ENCODE assay signal across 1 cellular context in the genomic region with DNA sequence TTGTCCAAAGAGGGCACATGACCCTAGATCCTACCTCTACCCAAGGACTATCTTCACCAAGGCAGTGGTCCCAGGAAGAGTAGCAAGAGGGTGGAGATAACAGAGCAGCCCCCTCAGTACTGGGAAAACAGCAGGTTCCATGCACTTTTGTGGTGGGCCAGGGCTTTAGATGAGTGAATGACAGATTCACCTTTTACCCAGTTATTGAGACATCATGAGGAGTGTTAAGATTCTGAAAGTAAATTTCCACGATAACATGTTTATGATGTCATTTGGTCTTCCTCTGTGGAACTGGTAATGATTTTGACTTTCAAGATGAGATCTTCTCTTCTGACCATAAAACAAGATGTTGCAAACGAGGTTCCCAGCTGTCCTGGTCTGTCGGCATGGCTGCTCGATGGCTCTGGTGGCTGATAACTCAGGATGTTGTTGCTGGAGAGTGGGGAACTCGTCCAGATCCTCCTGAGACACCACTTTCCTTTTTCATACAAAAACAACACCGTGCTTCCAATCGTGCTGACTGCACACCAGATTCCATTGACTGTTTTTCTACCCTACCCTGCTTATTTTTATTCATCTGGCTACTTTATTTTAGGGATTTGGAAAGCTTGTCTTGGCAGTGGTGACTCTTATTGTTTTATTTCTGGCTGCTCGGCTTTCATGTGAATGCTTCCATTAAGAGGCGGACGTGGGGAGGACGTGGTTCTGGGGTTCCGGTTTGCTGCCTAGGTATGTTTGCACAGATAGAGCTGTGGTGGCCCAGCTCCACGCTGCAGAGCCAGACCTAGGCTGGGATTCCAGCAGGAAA.
TF ChIP-seq lines count a peak whose summit lies in the region.

No MANE protein-coding gene starts in this region.

TF ChIP-seq in GM12878, 131 proteins besides CTCF, POLR2A, EP300 and RAD21 (continued from another document):
- TF ChIP-seq, protein P1, sequence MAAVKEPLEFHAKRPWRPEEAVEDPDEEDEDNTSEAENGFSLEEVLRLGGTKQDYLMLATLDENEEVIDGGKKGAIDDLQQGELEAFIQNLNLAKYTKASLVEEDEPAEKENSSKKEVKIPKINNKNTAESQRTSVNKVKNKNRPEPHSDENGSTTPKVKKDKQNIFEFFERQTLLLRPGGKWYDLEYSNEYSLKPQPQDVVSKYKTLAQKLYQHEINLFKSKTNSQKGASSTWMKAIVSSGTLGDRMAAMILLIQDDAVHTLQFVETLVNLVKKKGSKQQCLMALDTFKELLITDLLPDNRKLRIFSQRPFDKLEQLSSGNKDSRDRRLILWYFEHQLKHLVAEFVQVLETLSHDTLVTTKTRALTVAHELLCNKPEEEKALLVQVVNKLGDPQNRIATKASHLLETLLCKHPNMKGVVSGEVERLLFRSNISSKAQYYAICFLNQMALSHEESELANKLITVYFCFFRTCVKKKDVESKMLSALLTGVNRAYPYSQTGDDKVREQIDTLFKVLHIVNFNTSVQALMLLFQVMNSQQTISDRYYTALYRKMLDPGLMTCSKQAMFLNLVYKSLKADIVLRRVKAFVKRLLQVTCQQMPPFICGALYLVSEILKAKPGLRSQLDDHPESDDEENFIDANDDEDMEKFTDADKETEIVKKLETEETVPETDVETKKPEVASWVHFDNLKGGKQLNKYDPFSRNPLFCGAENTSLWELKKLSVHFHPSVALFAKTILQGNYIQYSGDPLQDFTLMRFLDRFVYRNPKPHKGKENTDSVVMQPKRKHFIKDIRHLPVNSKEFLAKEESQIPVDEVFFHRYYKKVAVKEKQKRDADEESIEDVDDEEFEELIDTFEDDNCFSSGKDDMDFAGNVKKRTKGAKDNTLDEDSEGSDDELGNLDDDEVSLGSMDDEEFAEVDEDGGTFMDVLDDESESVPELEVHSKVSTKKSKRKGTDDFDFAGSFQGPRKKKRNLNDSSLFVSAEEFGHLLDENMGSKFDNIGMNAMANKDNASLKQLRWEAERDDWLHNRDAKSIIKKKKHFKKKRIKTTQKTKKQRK (IDR thresholded peaks at IDR 0.05; ENCODE audit: low read depth, low read length) = no peak
- TF ChIP-seq ZNF24 (IDR thresholded peaks at IDR 0.05) = no peak
- TF ChIP-seq HDGF (IDR thresholded peaks at IDR 0.05) = no peak
- TF ChIP-seq, protein P2, sequence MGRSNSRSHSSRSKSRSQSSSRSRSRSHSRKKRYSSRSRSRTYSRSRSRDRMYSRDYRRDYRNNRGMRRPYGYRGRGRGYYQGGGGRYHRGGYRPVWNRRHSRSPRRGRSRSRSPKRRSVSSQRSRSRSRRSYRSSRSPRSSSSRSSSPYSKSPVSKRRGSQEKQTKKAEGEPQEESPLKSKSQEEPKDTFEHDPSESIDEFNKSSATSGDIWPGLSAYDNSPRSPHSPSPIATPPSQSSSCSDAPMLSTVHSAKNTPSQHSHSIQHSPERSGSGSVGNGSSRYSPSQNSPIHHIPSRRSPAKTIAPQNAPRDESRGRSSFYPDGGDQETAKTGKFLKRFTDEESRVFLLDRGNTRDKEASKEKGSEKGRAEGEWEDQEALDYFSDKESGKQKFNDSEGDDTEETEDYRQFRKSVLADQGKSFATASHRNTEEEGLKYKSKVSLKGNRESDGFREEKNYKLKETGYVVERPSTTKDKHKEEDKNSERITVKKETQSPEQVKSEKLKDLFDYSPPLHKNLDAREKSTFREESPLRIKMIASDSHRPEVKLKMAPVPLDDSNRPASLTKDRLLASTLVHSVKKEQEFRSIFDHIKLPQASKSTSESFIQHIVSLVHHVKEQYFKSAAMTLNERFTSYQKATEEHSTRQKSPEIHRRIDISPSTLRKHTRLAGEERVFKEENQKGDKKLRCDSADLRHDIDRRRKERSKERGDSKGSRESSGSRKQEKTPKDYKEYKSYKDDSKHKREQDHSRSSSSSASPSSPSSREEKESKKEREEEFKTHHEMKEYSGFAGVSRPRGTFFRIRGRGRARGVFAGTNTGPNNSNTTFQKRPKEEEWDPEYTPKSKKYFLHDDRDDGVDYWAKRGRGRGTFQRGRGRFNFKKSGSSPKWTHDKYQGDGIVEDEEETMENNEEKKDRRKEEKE (IDR thresholded peaks at IDR 0.05) = no peak
- no peak for TF ChIP-seq EED (IDR thresholded peaks at IDR 0.05; ENCODE audit: low read depth)
- TF ChIP-seq RELA (IDR thresholded peaks at IDR 0.05; ENCODE audit: borderline replicate concordance, partially characterized antibody) = no peak
- no peak for TF ChIP-seq CHD1 (IDR thresholded peaks at IDR 0.05; ENCODE audit: low read depth, low read length)
- TF ChIP-seq SRF (IDR thresholded peaks at IDR 0.05; ENCODE audit: low read depth in 2 of 2, low read length in 2 of 2) = no peak
- no peak for TF ChIP-seq ZZZ3 (IDR thresholded peaks at IDR 0.05; ENCODE audit: control insufficient read depth, insufficient read length, low read depth)
- TF ChIP-seq DPF2 (IDR thresholded peaks at IDR 0.05) = no peak
- no peak for TF ChIP-seq MXI1 (IDR thresholded peaks at IDR 0.05; ENCODE audit: low read depth, low read length)
- TF ChIP-seq, protein P3, sequence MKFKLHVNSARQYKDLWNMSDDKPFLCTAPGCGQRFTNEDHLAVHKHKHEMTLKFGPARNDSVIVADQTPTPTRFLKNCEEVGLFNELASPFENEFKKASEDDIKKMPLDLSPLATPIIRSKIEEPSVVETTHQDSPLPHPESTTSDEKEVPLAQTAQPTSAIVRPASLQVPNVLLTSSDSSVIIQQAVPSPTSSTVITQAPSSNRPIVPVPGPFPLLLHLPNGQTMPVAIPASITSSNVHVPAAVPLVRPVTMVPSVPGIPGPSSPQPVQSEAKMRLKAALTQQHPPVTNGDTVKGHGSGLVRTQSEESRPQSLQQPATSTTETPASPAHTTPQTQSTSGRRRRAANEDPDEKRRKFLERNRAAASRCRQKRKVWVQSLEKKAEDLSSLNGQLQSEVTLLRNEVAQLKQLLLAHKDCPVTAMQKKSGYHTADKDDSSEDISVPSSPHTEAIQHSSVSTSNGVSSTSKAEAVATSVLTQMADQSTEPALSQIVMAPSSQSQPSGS (IDR thresholded peaks at IDR 0.05; ENCODE audit: low read length) = no peak
- TF ChIP-seq, protein P4, sequence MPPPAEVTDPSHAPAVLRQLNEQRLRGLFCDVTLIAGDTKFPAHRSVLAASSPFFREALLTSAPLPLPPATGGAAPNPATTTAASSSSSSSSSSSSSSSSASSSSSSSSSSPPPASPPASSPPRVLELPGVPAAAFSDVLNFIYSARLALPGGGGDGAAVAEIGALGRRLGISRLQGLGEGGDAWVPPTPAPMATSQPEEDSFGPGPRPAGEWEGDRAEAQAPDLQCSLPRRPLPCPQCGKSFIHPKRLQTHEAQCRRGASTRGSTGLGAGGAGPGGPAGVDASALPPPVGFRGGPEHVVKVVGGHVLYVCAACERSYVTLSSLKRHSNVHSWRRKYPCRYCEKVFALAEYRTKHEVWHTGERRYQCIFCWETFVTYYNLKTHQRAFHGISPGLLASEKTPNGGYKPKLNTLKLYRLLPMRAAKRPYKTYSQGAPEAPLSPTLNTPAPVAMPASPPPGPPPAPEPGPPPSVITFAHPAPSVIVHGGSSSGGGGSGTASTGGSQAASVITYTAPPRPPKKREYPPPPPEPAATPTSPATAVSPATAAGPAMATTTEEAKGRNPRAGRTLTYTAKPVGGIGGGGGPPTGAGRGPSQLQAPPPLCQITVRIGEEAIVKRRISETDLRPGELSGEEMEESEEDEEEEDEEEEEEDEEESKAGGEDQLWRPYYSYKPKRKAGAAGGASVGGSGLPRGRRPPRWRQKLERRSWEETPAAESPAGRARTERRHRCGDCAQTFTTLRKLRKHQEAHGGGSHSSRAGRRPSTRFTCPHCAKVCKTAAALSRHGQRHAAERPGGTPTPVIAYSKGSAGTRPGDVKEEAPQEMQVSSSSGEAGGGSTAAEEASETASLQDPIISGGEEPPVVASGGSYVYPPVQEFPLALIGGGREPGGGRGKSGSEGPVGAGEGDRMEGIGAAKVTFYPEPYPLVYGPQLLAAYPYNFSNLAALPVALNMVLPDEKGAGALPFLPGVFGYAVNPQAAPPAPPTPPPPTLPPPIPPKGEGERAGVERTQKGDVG (CRISPR knock-in tag; IDR thresholded peaks at IDR 0.05) = no peak
- no peak for TF ChIP-seq SP1 (IDR thresholded peaks at IDR 0.05; ENCODE audit: low read depth, low read length)
- TF ChIP-seq, protein P5, sequence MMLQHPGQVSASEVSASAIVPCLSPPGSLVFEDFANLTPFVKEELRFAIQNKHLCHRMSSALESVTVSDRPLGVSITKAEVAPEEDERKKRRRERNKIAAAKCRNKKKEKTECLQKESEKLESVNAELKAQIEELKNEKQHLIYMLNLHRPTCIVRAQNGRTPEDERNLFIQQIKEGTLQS (IDR thresholded peaks at IDR 0.05; ENCODE audit: borderline replicate concordance, extremely low read depth, low read depth, low read length) = no peak
- TF ChIP-seq MEF2A (IDR thresholded peaks at IDR 0.05; ENCODE audit: insufficient read depth, low read depth, low read length) = no peak
- no peak for TF ChIP-seq TAF1 (IDR thresholded peaks at IDR 0.05; ENCODE audit: borderline replicate concordance, low read depth, low read length)
- TF ChIP-seq NR2F1 (conservative IDR thresholded peaks at IDR 0.05) = no peak
